ENCODE assay signal across 15 cellular contexts in the genomic region with DNA sequence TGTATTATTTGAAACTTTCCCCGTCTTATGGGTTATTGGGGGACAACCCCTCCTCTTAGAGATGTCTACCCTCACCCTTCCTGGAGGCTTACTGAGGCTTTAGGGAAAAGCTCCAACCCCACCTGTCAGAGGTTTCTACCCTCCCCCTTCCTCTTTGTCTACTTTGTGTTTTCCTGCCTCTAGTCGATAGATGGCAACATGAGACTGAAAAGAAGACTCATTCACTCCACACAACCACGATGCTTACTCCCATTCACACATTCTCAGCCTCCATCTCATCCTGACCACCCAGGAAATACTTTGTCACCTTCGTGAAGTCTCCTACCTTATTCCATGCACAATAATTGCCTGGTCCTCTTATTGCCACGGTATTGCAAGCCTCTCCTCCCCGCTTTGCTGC.
DNase-seq lines count a peak whose midpoint lies in the region; ATAC-seq lines count a peak whose summit lies in the region.
"Had no signal": no experiment of that assay in that cellular context is flagged by ENCODE, and none has a peak within 500 bp of the region (broad histone marks: within the 10 kb centered on the region; RNA-seq: fewer than 3 reads in every experiment).

No MANE protein-coding gene starts in this region.

- H3K4me1 Mint-ChIP-seq in activated naive CD8-positive, alpha-beta T cell treated with anti-CD3 and anti-CD28 coated beads, Interleukin-2, amount 10 ng/mL, durations not matched to agents 7 days and 5 days, result peaks cover 7% of the 10 kb centered on the region
- H3K4me1 Mint-ChIP-seq: mesothelial cell of epicardium had no signal

- peak overlapping the region; percentile 50 for H3K27ac Mint-ChIP-seq in activated naive CD8-positive, alpha-beta T cell treated with anti-CD3 and anti-CD28 coated beads, Interleukin-2, amount 10 ng/mL, durations not matched to agents 7 days and 5 days
- H3K27ac Mint-ChIP-seq: activated naive CD4-positive, alpha-beta T cell treated with anti-CD3 and anti-CD28 coated beads for 36 hours; mesothelial cell of epicardium; T-cell had no signal

- DNase-seq in SKM-1 treated with dmso at 0.1 percent for 144 hours (lab: John Stamatoyannopoulos, UW; ENCODE audit: unreplicated experiment), result peak; percentile 15
- DNase-seq in SKM-1 (lab: John Stamatoyannopoulos, UW; ENCODE audit: unreplicated experiment), result no peak
- no peak for DNase-seq in activated naive CD8-positive, alpha-beta T cell treated with anti-CD3 and anti-CD28 coated beads, Interleukin-2, amount 10 ng/mL, durations not matched to agents 7 days and 5 days
- DNase-seq in pons (ENCODE audit: low spot score), result peak; percentile 32
- no peak for DNase-seq in NCI-H146 treated with DMSO at 0.1 percent for 48 hours (lab: John Stamatoyannopoulos, UW; ENCODE audit: unreplicated experiment)
- DNase-seq: activated naive CD4-positive, alpha-beta T cell treated with anti-CD3 and anti-CD28 coated beads for 36 hours; NCI-H1694 treated with DMSO at 0.1 percent for 48 hours; pancreas; stimulated activated CD4-positive, alpha-beta T cell treated with anti-CD3 and anti-CD28 coated beads, Interleukin-15, amount 100 ng/mL, for 24 hours; T-cell; upper lobe of right lung had no signal

- no peaks in the 10 kb centered on the region for H3K36me3 Mint-ChIP-seq in activated naive CD8-positive, alpha-beta T cell treated with anti-CD3 and anti-CD28 coated beads, Interleukin-2, amount 10 ng/mL, durations not matched to agents 7 days and 5 days
- H3K36me3 Mint-ChIP-seq: mesothelial cell of epicardium, T-cell had no signal

- H3K36me3 ChIP-seq in KOPT-K1 (ENCODE audit: insufficient read depth, low read length), result no peaks in the 10 kb centered on the region
- H3K36me3 ChIP-seq: pancreas, upper lobe of right lung had no signal

- H3K9me3 Mint-ChIP-seq in activated naive CD8-positive, alpha-beta T cell treated with anti-CD3 and anti-CD28 coated beads, Interleukin-2, amount 10 ng/mL, durations not matched to agents 7 days and 5 days, result no peaks in the 10 kb centered on the region
- H3K9me3 Mint-ChIP-seq: activated naive CD4-positive, alpha-beta T cell treated with anti-CD3 and anti-CD28 coated beads for 36 hours; mesothelial cell of epicardium; T-cell had no signal

- no peak for ATAC-seq in activated naive CD8-positive, alpha-beta T cell treated with anti-CD3 and anti-CD28 coated beads, Interleukin-2, amount 10 ng/mL, durations not matched to agents 7 days and 5 days (ENCODE audit: low read depth)
- ATAC-seq in HG02885 (IDR thresholded peaks at IDR 0.05; ENCODE audit: poor library complexity, unreplicated experiment) (no peak), HG02840 (IDR thresholded peaks at IDR 0.05; ENCODE audit: low FRiP score, unreplicated experiment) (no peak)
- ATAC-seq: pancreas, T-cell had no signal

- POLR2A ChIA-PET in activated naive CD8-positive, alpha-beta T cell treated with anti-CD3 and anti-CD28 coated beads, Interleukin-2, amount 10 ng/mL, durations not matched to agents 7 days and 5 days (lab: Charles Lee), result no interaction called here

- no peaks in the 10 kb centered on the region for H3K27me3 Mint-ChIP-seq in activated naive CD8-positive, alpha-beta T cell treated with anti-CD3 and anti-CD28 coated beads, Interleukin-2, amount 10 ng/mL, durations not matched to agents 7 days and 5 days

- peak overlapping the region; percentile 64 for H3K4me3 Mint-ChIP-seq in activated naive CD8-positive, alpha-beta T cell treated with anti-CD3 and anti-CD28 coated beads, Interleukin-2, amount 10 ng/mL, durations not matched to agents 7 days and 5 days
- H3K4me3 Mint-ChIP-seq: mesothelial cell of epicardium had no signal

- H3K9me3 ChIP-seq in KOPT-K1 (ENCODE audit: insufficient read depth, low read length, poor library complexity, severe bottlenecking), result no peaks in the 10 kb centered on the region
- H3K9me3 ChIP-seq: pancreas, upper lobe of right lung had no signal

- peak overlapping the region; percentile 56 for H3K27ac ChIP-seq in KOPT-K1 (ENCODE audit: low read depth, low read length, poor library complexity, severe bottlenecking)
- H3K27ac ChIP-seq: pancreas, upper lobe of right lung had no signal

Comparison
In these comparisons a context has a peak if more than half of its experiments do, and no peak if none do; other contexts are left out.
1. DNase-seq: peak in SKM-1 treated with dmso at 0.1 percent for 144 hours (single experiment) and pons (single experiment); none in SKM-1 (single experiment), activated naive CD8-positive, alpha-beta T cell treated with anti-CD3 and anti-CD28 coated beads, Interleukin-2, amount 10 ng/mL, durations not matched to agents 7 days and 5 days (single experiment) and NCI-H146 treated with DMSO at 0.1 percent for 48 hours (single experiment).